In the genomic region with DNA sequence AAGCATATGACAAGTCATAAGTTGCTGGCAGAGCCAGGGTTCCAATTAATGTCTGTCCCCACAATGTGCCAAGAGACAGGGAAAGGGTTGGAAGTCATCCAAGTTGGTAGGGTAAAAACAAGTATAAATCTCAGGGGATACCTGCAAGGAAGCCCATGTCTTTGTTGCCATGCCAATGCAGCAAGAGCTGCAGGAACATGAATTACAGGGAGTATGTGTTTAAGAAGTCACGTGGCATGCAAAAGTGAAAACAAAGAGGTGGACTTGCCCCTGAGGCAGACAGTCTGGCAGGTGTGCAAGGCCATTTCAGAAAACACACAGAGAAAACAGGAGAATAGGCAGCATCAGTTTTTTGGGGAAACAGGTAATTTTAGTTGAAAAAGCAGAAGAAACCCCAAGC, we compare ENCODE assay signal across 13 cellular contexts. TPM values are rescaled to one million over a fixed set of nuclear protein-coding genes. Genes with fewer than 3 reads are reported as not detected.
DNase-seq lines count a peak whose midpoint lies in the region; ATAC-seq and TF ChIP-seq lines count a peak whose summit lies in the region.
"Had no signal": no experiment of that assay in that cellular context is flagged by ENCODE, and none has a peak within 500 bp of the region (broad histone marks: within the 10 kb centered on the region; RNA-seq: fewer than 3 reads in every experiment).

No MANE protein-coding gene starts in this region.

- intact Hi-C loops in left colon (cut with DNase I, micrococcal nuclease) = no loop called here

- ATAC-seq in GM19351 (IDR thresholded peaks at IDR 0.05; ENCODE audit: unreplicated experiment) (peak; percentile 36), HG03066 (IDR thresholded peaks at IDR 0.05; ENCODE audit: low read depth, unreplicated experiment) (peak; percentile 9), left colon (peak; percentile 69)
- ATAC-seq: lower lobe of right lung had no signal

- peak; percentile 79 for DNase-seq in NCI-H2171 treated with DMSO at 0.1 percent for 48 hours (lab: John Stamatoyannopoulos, UW)
- DNase-seq in left colon = no peak
- DNase-seq in nephron progenitor cell = no peak
- no peak for DNase-seq in middle frontal gyrus (ENCODE audit: extremely low spot score, low spot score)
- no peak for DNase-seq in iPS-NIHi7 (ENCODE audit: extremely low spot score)
- DNase-seq in COLO829 (ENCODE audit: low spot score) = no peak
- DNase-seq: activated B cell treated with CpG ODN at 0.5 μM for 24 hours; activated T-cell treated with anti-CD3 and anti-CD28 coated beads, Interleukin-2, amount 50 U/mL, for 24 hours; lower lobe of right lung; MG63 had no signal

- H3K4me3 Mint-ChIP-seq in nephron progenitor cell = no peak overlapping the region
- H3K4me3 Mint-ChIP-seq: activated B cell treated with CpG ODN at 0.5 μM for 24 hours; activated T-cell treated with anti-CD3 and anti-CD28 coated beads, Interleukin-2, amount 50 U/mL, for 24 hours had no signal

- H3K36me3 Mint-ChIP-seq in nephron progenitor cell (ENCODE audit: low read depth) = no peaks in the 10 kb centered on the region

- H3K27ac Mint-ChIP-seq in nephron progenitor cell = no peak overlapping the region
- H3K27ac Mint-ChIP-seq: activated B cell treated with CpG ODN at 0.5 μM for 24 hours; activated T-cell treated with anti-CD3 and anti-CD28 coated beads, Interleukin-2, amount 50 U/mL, for 24 hours had no signal

- no peak for TF ChIP-seq CTCF in nephron progenitor cell (IDR thresholded peaks at IDR 0.05)

- peaks cover 15% of the 10 kb centered on the region for H3K27me3 Mint-ChIP-seq in nephron progenitor cell (ENCODE audit: low read depth, poor library complexity)

- peaks cover 37% of the 10 kb centered on the region for H3K9me3 Mint-ChIP-seq in nephron progenitor cell

- H3K4me1 Mint-ChIP-seq in nephron progenitor cell = no peaks in the 10 kb centered on the region
- H3K4me1 Mint-ChIP-seq: activated B cell treated with CpG ODN at 0.5 μM for 24 hours had no signal

RNA-seq across cellular contexts. Expression of a gene that starts 29.4 kb away (rescaled TPM):
- not detected for total RNA-seq in left colon
- total RNA-seq: activated B cell treated with CpG ODN at 0.5 μM for 24 hours, lower lobe of right lung, skeletal muscle tissue had no signal

Comparison
In these comparisons a context has a peak if more than half of its experiments do, and no peak if none do; other contexts are left out.
1. ATAC-seq: peak in every context shown above with its lines; median percentile 69 in left colon; 36 in GM19351; 9 in HG03066.